10 cellular contexts compared by ENCODE assay signal in genomic region chr1:76833856-76834255, GRCh38. TPM values are rescaled to one million over a fixed set of nuclear protein-coding genes. Genes with fewer than 3 reads are reported as not detected.
"Had no signal": no experiment of that assay in that cellular context is flagged by ENCODE, and none has a peak within 500 bp of the region (broad histone marks: within the 10 kb centered on the region; RNA-seq: fewer than 3 reads in every experiment).

No MANE protein-coding gene starts in this region.

- H3K4me1 ChIP-seq: HAP-1 had no signal

- H3K27ac ChIP-seq: GM23248, HL-60 had no signal

- H3K27ac Mint-ChIP-seq: HFFc6, IgD-negative memory B cell had no signal

- H3K9me3 ChIP-seq: HAP-1 had no signal

- H3K4me3 Mint-ChIP-seq: HFFc6, IgD-negative memory B cell had no signal

- H3K9me3 Mint-ChIP-seq: HFFc6 had no signal

- H3K27me3 Mint-ChIP-seq: IgD-negative memory B cell had no signal

- ATAC-seq: HCT116, HepG2 had no signal

- H3K36me3 ChIP-seq: HAP-1 had no signal

- DNase-seq: GM23248, GOT3, H7, HFFc6, KBM-7 had no signal

- H3K36me3 Mint-ChIP-seq: IgD-negative memory B cell had no signal

- H3K4me3 ChIP-seq: GM23248, HAP-1 had no signal

RNA-seq across cellular contexts. Expression of gene ST6GALNAC5, which starts 33.4 kb away (rescaled TPM):
- total RNA-seq: HepG2 had no signal
